8 cellular contexts compared by ENCODE assay signal in genomic region chr12:98515368-98516183, GRCh38. TPM values are rescaled to one million over a fixed set of nuclear protein-coding genes. Genes with fewer than 3 reads are reported as not detected.
DNase-seq lines count a peak whose midpoint lies in the region; ATAC-seq and TF ChIP-seq lines count a peak whose summit lies in the region.

TMPO (plus strand) TSS chr12:98515590; CDS start chr12:98515868, 278 bp downstream.

- H3K9me3 Mint-ChIP-seq in activated T-cell treated with anti-CD3 and anti-CD28 coated beads, Interleukin-2, amount 50 U/mL, for 4 hours, result no peaks in the 10 kb centered on the region

- H3K36me3 ChIP-seq in DND-41 (ENCODE audit: insufficient read depth, low read length) (peaks cover 53% of the 10 kb centered on the region), KOPT-K1 (ENCODE audit: insufficient read depth, low read length) (peaks cover 37% of the 10 kb centered on the region), Peyer's patch (no peaks in the 10 kb centered on the region), muscle layer of colon (ENCODE audit: insufficient read depth, low read length) (no peaks in the 10 kb centered on the region)

- no peaks in the 10 kb centered on the region for H3K27me3 ChIP-seq in DND-41 (ENCODE audit: insufficient read depth, low read length, poor library complexity)
- H3K27me3 ChIP-seq in Peyer's patch, result no peaks in the 10 kb centered on the region
- no peaks in the 10 kb centered on the region for H3K27me3 ChIP-seq in muscle layer of colon (ENCODE audit: control insufficient read depth in 1 of 2, insufficient read depth in 2 of 2, low read length in 2 of 2)

- H3K4me3 ChIP-seq in DND-41 (ENCODE audit: low read depth in 1 of 2, low read length in 2 of 2) (peak within 1 kb of the TSS; percentile 66 to 79), Peyer's patch (peak within 1 kb of the TSS; percentile 63 to 96 (median 82)), muscle layer of colon (ENCODE audit: low read depth in 1 of 2, low read length in 2 of 2) (peak within 1 kb of the TSS; percentile 94 to 99)

- H3K4me3 Mint-ChIP-seq in activated T-cell treated with anti-CD3 and anti-CD28 coated beads, Interleukin-2, amount 50 U/mL, for 4 hours, result peak within 1 kb of the TSS; percentile 94

- H3K4me1 ChIP-seq in DND-41 (ENCODE audit: insufficient read depth, low read length) (peaks cover 35% of the 10 kb centered on the region), Peyer's patch (peaks cover 0 to 38% (median 9%) of the 10 kb centered on the region in 4 donors), muscle layer of colon (ENCODE audit: insufficient read depth, low read length) (peaks cover 17% of the 10 kb centered on the region)

- peak; percentile 75 for ATAC-seq in DND-41 (ENCODE audit: insufficient read depth, low read depth)
- ATAC-seq in GM21825 (IDR thresholded peaks at IDR 0.05; ENCODE audit: unreplicated experiment), result peak; percentile 85
- peak; percentile 73 to 78 for ATAC-seq in activated T-cell treated with anti-CD3 and anti-CD28 coated beads, Interleukin-2, amount 50 U/mL, for 4 hours

- TF ChIP-seq CTCF in DND-41 (IDR thresholded peaks at IDR 0.05; ENCODE audit: borderline replicate concordance, extremely low read depth, low read length, poor library complexity, severe bottlenecking), result no peak
- peak in 2 of 6 experiments; percentile 12 to 15 for TF ChIP-seq CTCF in Peyer's patch (IDR thresholded peaks at IDR 0.05)

- peak within 1 kb of the TSS; percentile 80 for H3K4me2 ChIP-seq in DND-41 (ENCODE audit: insufficient read depth, low read length)

- H3K27me3 Mint-ChIP-seq in activated T-cell treated with anti-CD3 and anti-CD28 coated beads, Interleukin-2, amount 50 U/mL, for 4 hours (ENCODE audit: low read depth), result no peaks in the 10 kb centered on the region

- H3K4me1 Mint-ChIP-seq in activated T-cell treated with anti-CD3 and anti-CD28 coated beads, Interleukin-2, amount 50 U/mL, for 4 hours (ENCODE audit: low read depth), result peaks cover 34% of the 10 kb centered on the region

- TF ChIP-seq POLR2A in Peyer's patch (IDR thresholded peaks at IDR 0.05) (peak; percentile 84 to 93), erythroblast (IDR thresholded peaks at IDR 0.05; ENCODE audit: low read length) (peak; percentile 97)

- peaks cover 32% of the 10 kb centered on the region for H4K20me1 ChIP-seq in DND-41 (ENCODE audit: insufficient read depth, low read length)

- peak within 1 kb of the TSS; percentile 70 for H2AFZ ChIP-seq in DND-41 (ENCODE audit: low read depth, low read length)

- H3K9me3 ChIP-seq in DND-41 (ENCODE audit: insufficient read depth, low read length, severe bottlenecking), result no peaks in the 10 kb centered on the region
- H3K9me3 ChIP-seq in KOPT-K1 (ENCODE audit: insufficient read depth, low read length, poor library complexity, severe bottlenecking), result no peaks in the 10 kb centered on the region
- H3K9me3 ChIP-seq in Peyer's patch, result no peaks in the 10 kb centered on the region
- H3K9me3 ChIP-seq in muscle layer of colon (ENCODE audit: low read length), result no peaks in the 10 kb centered on the region

- H3K9ac ChIP-seq in DND-41 (ENCODE audit: low read depth, low read length) (peak within 1 kb of the TSS; percentile 100), muscle layer of colon (ENCODE audit: low read length) (peak within 1 kb of the TSS; percentile 96)

- H3K36me3 Mint-ChIP-seq in activated T-cell treated with anti-CD3 and anti-CD28 coated beads, Interleukin-2, amount 50 U/mL, for 4 hours (ENCODE audit: insufficient read depth), result peaks cover 1% of the 10 kb centered on the region

- peak; percentile 96 for DNase-seq in DND-41
- peak; percentile 88 to 97 (median 96) for DNase-seq in Peyer's patch
- DNase-seq in activated T-cell treated with anti-CD3 and anti-CD28 coated beads, Interleukin-2, amount 50 U/mL, for 4 hours, result peak; percentile 94
- DNase-seq in erythroblast (lab: John Stamatoyannopoulos, UW), result peak; percentile 95 to 97
- DNase-seq in stimulated activated CD8-positive, alpha-beta memory T cell treated with anti-CD3 and anti-CD28 coated beads, Interleukin-7, amount 100 ng/mL, for 1 hour (ENCODE audit: low read depth in 2 of 2), result peak; percentile 91 to 92

- H3K27ac ChIP-seq in DND-41 (ENCODE audit: low read length) (peak within 1 kb of the TSS; percentile 96), KOPT-K1 (ENCODE audit: low read depth, low read length, poor library complexity, severe bottlenecking) (peak within 1 kb of the TSS; percentile 99), Peyer's patch (peak within 1 kb of the TSS; percentile 91 to 100 (median 96)), muscle layer of colon (ENCODE audit: low read depth, low read length) (peak within 1 kb of the TSS; percentile 98)

- H3K79me2 ChIP-seq in DND-41 (ENCODE audit: insufficient read depth, low read length), result peaks cover 78% of the 10 kb centered on the region

RNA-seq across cellular contexts. Expression of gene TMPO, which starts in this region (rescaled TPM):
- total RNA-seq in Peyer's patch, result 100 to 1,000 TPM in 1 of 4 donors, 10 to 100 TPM in 3; 68.8 to 131 (median 81.8) TPM
- total RNA-seq in activated T-cell treated with anti-CD3 and anti-CD28 coated beads, Interleukin-2, amount 50 U/mL, for 4 hours, result 100 to 1,000 TPM; 180 to 198 (median 187) TPM

Comparison
In these comparisons a context has a peak if more than half of its experiments do, and no peak if none do; other contexts are left out.
1. Peak in every context shown above with its lines: DNase-seq, ATAC-seq, H3K4me3 ChIP-seq and H3K27ac ChIP-seq.